ENCODE assay signal across 1 cellular context in the genomic region with DNA sequence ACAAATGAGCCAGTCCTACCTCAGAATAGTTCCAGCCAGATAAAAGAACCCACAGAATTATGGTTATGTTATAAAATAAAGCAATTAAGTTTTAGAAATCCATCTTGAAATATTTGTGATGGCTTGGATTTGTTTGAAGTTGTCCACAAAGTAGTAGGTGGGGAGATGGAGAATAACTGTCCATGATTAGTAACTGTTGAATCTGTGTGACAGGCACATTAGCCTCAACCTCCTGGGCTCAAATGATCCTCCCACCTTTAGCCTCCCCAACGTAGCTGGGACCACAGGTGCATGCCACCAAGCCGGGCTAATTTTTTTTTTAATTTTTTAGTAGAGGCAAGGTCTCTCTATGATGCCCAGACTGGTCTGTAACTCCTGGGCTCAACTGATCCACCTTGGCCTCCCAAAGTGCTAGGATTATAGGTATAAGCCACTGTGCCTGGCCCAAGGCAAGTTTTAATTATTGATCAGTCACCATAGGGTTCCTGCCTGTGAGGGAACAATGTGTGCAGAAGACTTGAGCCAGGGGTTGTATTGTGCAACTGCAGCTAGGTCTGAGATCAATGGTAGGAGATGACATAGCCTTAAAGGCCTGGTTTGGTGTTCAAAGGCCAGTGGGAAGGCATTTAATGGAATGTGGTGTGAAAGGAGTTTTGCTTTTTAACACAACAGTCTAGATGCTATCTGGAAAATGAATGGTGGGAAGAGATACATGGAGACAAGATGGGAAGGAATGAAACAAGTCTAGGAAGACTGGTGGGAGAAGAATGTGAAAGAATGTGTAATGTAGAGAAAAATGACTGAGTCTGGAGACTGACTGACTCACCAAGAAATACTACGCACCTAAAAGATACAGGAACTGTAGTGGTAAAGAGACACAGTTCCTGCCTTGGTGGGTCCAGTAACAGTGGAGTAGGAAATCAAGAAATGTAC.
A peak's percentile ranks its signal among the peaks of the same experiment; 100 is the strongest.
TF ChIP-seq lines count a peak whose summit lies in the region.

No MANE protein-coding gene starts in this region.

TF ChIP-seq in HEK293, 187 proteins besides CTCF, POLR2A, EP300 and RAD21 (continued from another document):
- TF ChIP-seq ATF2 (tag by site-specific recombination; IDR thresholded peaks at IDR 0.05; ENCODE audit: low read depth), result peak; percentile 34; the same call in 1 of the 2 replicates
